ENCODE assay signal across 33 cellular contexts in the genomic region with DNA sequence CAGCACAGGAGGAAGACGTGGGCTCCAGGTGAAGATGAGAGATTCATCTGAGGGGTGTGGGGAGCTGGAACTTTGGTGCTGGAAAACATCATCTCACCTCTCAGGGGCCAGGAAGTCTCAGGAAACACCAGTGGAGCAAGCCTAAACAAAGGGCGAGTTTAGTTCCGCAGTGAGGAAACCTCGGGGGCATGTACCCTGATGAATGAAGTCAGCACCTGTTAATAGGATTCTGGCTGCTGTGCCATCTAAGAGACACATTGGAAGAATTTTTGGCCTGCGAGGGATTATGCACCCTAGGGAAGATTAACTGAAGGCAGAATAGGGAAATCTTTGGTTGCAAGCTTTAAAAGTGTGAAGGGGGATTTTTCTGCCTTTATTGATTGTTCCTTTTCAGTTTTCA.
"Had no signal": no experiment of that assay in that cellular context is flagged by ENCODE, and none has a peak within 500 bp of the region (broad histone marks: within the 10 kb centered on the region; RNA-seq: fewer than 3 reads in every experiment).

No MANE protein-coding gene starts in this region.

- H3K4me1 ChIP-seq: ascending aorta, SJSA1 had no signal

- H3K27ac ChIP-seq: ascending aorta, SJSA1, VCaP had no signal

- H3K9me3 ChIP-seq: ascending aorta, SJSA1, SK-N-SH had no signal

- ATAC-seq: Panc1, T-cell had no signal

- DNase-seq: activated CD4-positive, alpha-beta memory T cell treated with anti-CD3 and anti-CD28 coated beads, Interleukin-2, amount 10 ng/mL, durations not matched to agents 7 days and 5 days; activated CD4-positive, alpha-beta T cell treated with anti-CD3 and anti-CD28 coated beads for 1 hour; activated CD4-positive, alpha-beta T cell treated with anti-CD3 and anti-CD28 coated beads for 48 hours; activated CD4-positive, CD25-positive, alpha-beta regulatory T cell; activated gamma-delta T cell; activated naive CD4-positive, alpha-beta T cell treated with Interleukin-2 at 50 U/mL for 16 hours; activated naive CD8-positive, alpha-beta T cell treated with anti-CD3 and anti-CD28 coated beads, Interleukin-2, amount 10 ng/mL, durations not matched to agents 7 days and 5 days; activated T-cell treated with anti-CD3 and anti-CD28 coated beads, Interleukin-2, amount 50 U/mL, for 24 hours; amygdala; Karpas-422; KBM-7; NCI-H1105; NCI-H1417 treated with DMSO at 0.1 percent for 48 hours; NCI-H187 treated with DMSO at 0.1 percent for 48 hours; NCI-H2081; NCI-H2171 treated with DMSO at 0.1 percent for 48 hours; NCI-H2227 treated with DMSO at 0.1 percent for 48 hours; NCI-H446; NCI-H510A treated with DMSO at 0.1 percent for 48 hours; NCI-H526 treated with DMSO at 0.1 percent for 48 hours; NCI-H774; SHP77; SK-N-SH; T-cell; T-helper 2 cell; T-helper 9 cell had no signal

- H3K4me3 ChIP-seq: ascending aorta, SJSA1 had no signal

- H3K27ac Mint-ChIP-seq: activated CD4-positive, alpha-beta memory T cell treated with anti-CD3 and anti-CD28 coated beads, Interleukin-2, amount 10 ng/mL, durations not matched to agents 7 days and 5 days; activated naive CD4-positive, alpha-beta T cell treated with anti-CD3 and anti-CD28 coated beads, Interleukin-2, amount 50 U/mL, for 24 hours; activated naive CD8-positive, alpha-beta T cell treated with anti-CD3 and anti-CD28 coated beads, Interleukin-2, amount 10 ng/mL, durations not matched to agents 7 days and 5 days; activated T-helper 2 cell treated with anti-CD3 and anti-CD28 coated beads, Interferon-gamma antibody, Interleukin-2, Interleukin-4, amounts not matched to agents 10 μg/mL and 5 μg/mL and 100 μg/mL, durations not matched to agents 14 hours and 24 hours and 36 hours; T-cell had no signal

- H3K4me3 Mint-ChIP-seq: activated CD4-positive, alpha-beta memory T cell treated with anti-CD3 and anti-CD28 coated beads, Interleukin-2, amount 10 ng/mL, durations not matched to agents 7 days and 5 days; activated naive CD4-positive, alpha-beta T cell treated with anti-CD3 and anti-CD28 coated beads, Interleukin-2, amount 50 U/mL, for 24 hours; activated naive CD8-positive, alpha-beta T cell treated with anti-CD3 and anti-CD28 coated beads, Interleukin-2, amount 10 ng/mL, durations not matched to agents 7 days and 5 days; activated T-cell treated with anti-CD3 and anti-CD28 coated beads, Interleukin-2, amount 50 U/mL, for 24 hours; IgD-negative memory B cell; T-cell had no signal

- H3K27me3 Mint-ChIP-seq: activated CD4-positive, alpha-beta memory T cell treated with anti-CD3 and anti-CD28 coated beads, Interleukin-2, amount 10 ng/mL, durations not matched to agents 7 days and 5 days; activated naive CD4-positive, alpha-beta T cell treated with anti-CD3 and anti-CD28 coated beads, Interleukin-2, amount 50 U/mL, for 24 hours; activated naive CD8-positive, alpha-beta T cell treated with anti-CD3 and anti-CD28 coated beads, Interleukin-2, amount 10 ng/mL, durations not matched to agents 7 days and 5 days; activated T-cell treated with anti-CD3 and anti-CD28 coated beads, Interleukin-2, amount 50 U/mL, for 24 hours; IgD-negative memory B cell; T-cell had no signal

- H3K4me1 Mint-ChIP-seq: activated CD4-positive, alpha-beta memory T cell treated with anti-CD3 and anti-CD28 coated beads, Interleukin-2, amount 10 ng/mL, durations not matched to agents 7 days and 5 days; activated naive CD4-positive, alpha-beta T cell treated with anti-CD3 and anti-CD28 coated beads, Interleukin-2, amount 50 U/mL, for 24 hours; activated naive CD8-positive, alpha-beta T cell treated with anti-CD3 and anti-CD28 coated beads, Interleukin-2, amount 10 ng/mL, durations not matched to agents 7 days and 5 days; IgD-negative memory B cell; T-cell had no signal

- H3K36me3 ChIP-seq: ascending aorta had no signal

- H3K27me3 ChIP-seq: ascending aorta, SJSA1 had no signal

- H3K9me3 Mint-ChIP-seq: activated CD4-positive, alpha-beta memory T cell treated with anti-CD3 and anti-CD28 coated beads, Interleukin-2, amount 10 ng/mL, durations not matched to agents 7 days and 5 days; activated naive CD4-positive, alpha-beta T cell treated with anti-CD3 and anti-CD28 coated beads, Interleukin-2, amount 50 U/mL, for 24 hours; activated naive CD8-positive, alpha-beta T cell treated with anti-CD3 and anti-CD28 coated beads, Interleukin-2, amount 10 ng/mL, durations not matched to agents 7 days and 5 days; activated T-cell treated with anti-CD3 and anti-CD28 coated beads, Interleukin-2, amount 50 U/mL, for 24 hours; activated T-helper 2 cell treated with anti-CD3 and anti-CD28 coated beads, Interferon-gamma antibody, Interleukin-2, Interleukin-4, amounts not matched to agents 10 μg/mL and 5 μg/mL and 100 μg/mL, durations not matched to agents 14 hours and 24 hours and 36 hours; IgD-negative memory B cell; T-cell had no signal
